ENCODE assay signal across 17 cellular contexts in genomic region chr2:143468341-143468888, GRCh38.
DNase-seq lines count a peak whose midpoint lies in the region; ATAC-seq and TF ChIP-seq lines count a peak whose summit lies in the region.
"Had no signal": no experiment of that assay in that cellular context is flagged by ENCODE, and none has a peak within 500 bp of the region (broad histone marks: within the 10 kb centered on the region; RNA-seq: fewer than 3 reads in every experiment).

No MANE protein-coding gene starts in this region.

- H4K91ac ChIP-seq in trophoblast cell (ENCODE audit: low read depth, low read length) = no peak overlapping the region

- peak; percentile 62 for ATAC-seq in GM18861 (IDR thresholded peaks at IDR 0.05; ENCODE audit: unreplicated experiment)
- peak; percentile 48 for ATAC-seq in GM19468 (IDR thresholded peaks at IDR 0.05; ENCODE audit: extremely low read depth, unreplicated experiment)
- ATAC-seq in HG03025 (IDR thresholded peaks at IDR 0.05; ENCODE audit: low FRiP score, unreplicated experiment) = peak; percentile 68
- ATAC-seq: gastroesophageal sphincter, right lobe of liver had no signal

- no peak overlapping the region for H3K9ac ChIP-seq in trophoblast cell (ENCODE audit: low read length)

- H3K4me1 Mint-ChIP-seq in activated CD4-positive, alpha-beta memory T cell treated with anti-CD3 and anti-CD28 coated beads, Interleukin-2, amount 10 ng/mL, durations not matched to agents 7 days and 5 days = peaks cover 26% of the 10 kb centered on the region

- no peak overlapping the region for H2BK5ac ChIP-seq in trophoblast cell (ENCODE audit: low read depth, low read length, poor library complexity)

- H2BK120ac ChIP-seq in trophoblast cell (ENCODE audit: insufficient read depth, low read length, poor library complexity) = no peak overlapping the region

- no peak overlapping the region for H3K4me3 Mint-ChIP-seq in activated CD4-positive, alpha-beta memory T cell treated with anti-CD3 and anti-CD28 coated beads, Interleukin-2, amount 10 ng/mL, durations not matched to agents 7 days and 5 days

- H3K9me3 ChIP-seq in BE2C (no peaks in the 10 kb centered on the region), trophoblast cell (ENCODE audit: insufficient read depth, low read depth, low read length) (no peaks in the 10 kb centered on the region)
- H3K9me3 ChIP-seq: gastroesophageal sphincter, right lobe of liver had no signal

- TF ChIP-seq CTCF in BE2C (IDR thresholded peaks at IDR 0.05; ENCODE audit: low read depth, low read length) = no peak

- H3K9me3 Mint-ChIP-seq in activated CD4-positive, alpha-beta memory T cell treated with anti-CD3 and anti-CD28 coated beads, Interleukin-2, amount 10 ng/mL, durations not matched to agents 7 days and 5 days = no peaks in the 10 kb centered on the region

- H2BK12ac ChIP-seq in trophoblast cell (ENCODE audit: low read length) = no peak overlapping the region

- H3K27ac Mint-ChIP-seq in activated CD4-positive, alpha-beta memory T cell treated with anti-CD3 and anti-CD28 coated beads, Interleukin-2, amount 10 ng/mL, durations not matched to agents 7 days and 5 days = peak overlapping the region; percentile 7

- H3K18ac ChIP-seq in trophoblast cell (ENCODE audit: low read length) = no peak overlapping the region

- H3K14ac ChIP-seq in trophoblast cell (ENCODE audit: low read length) = no peak overlapping the region

- no peak overlapping the region for H3K27ac ChIP-seq in trophoblast cell (ENCODE audit: low read depth, low read length)
- H3K27ac ChIP-seq: gastroesophageal sphincter, HL-60, right lobe of liver had no signal

- no peak overlapping the region for H4K8ac ChIP-seq in trophoblast cell (ENCODE audit: low read depth, low read length)

- H3K36me3 Mint-ChIP-seq in activated CD4-positive, alpha-beta memory T cell treated with anti-CD3 and anti-CD28 coated beads, Interleukin-2, amount 10 ng/mL, durations not matched to agents 7 days and 5 days (ENCODE audit: low read depth) = peaks cover 26% of the 10 kb centered on the region

- no peak overlapping the region for H3K4me2 ChIP-seq in trophoblast cell (ENCODE audit: low read length)

- no peak for TF ChIP-seq POLR2A in erythroblast (IDR thresholded peaks at IDR 0.05; ENCODE audit: low read length)

- no peaks in the 10 kb centered on the region for H3K27me3 Mint-ChIP-seq in activated CD4-positive, alpha-beta memory T cell treated with anti-CD3 and anti-CD28 coated beads, Interleukin-2, amount 10 ng/mL, durations not matched to agents 7 days and 5 days

- H3K36me3 ChIP-seq in BE2C (no peaks in the 10 kb centered on the region), trophoblast cell (ENCODE audit: control insufficient read depth in 1 of 2, insufficient read depth in 2 of 2, low read length in 2 of 2) (no peaks in the 10 kb centered on the region)
- H3K36me3 ChIP-seq: gastroesophageal sphincter, right lobe of liver had no signal

- H2AFZ ChIP-seq in trophoblast cell (ENCODE audit: insufficient read depth, low read length, poor library complexity) = no peak overlapping the region

- no peak overlapping the region for H3K23ac ChIP-seq in trophoblast cell (ENCODE audit: low read length)

- H3K79me2 ChIP-seq in trophoblast cell (ENCODE audit: control insufficient read depth, insufficient read depth, low read length, poor library complexity) = no peaks in the 10 kb centered on the region

- H3K4me1 ChIP-seq in BE2C = no peaks in the 10 kb centered on the region
- no peaks in the 10 kb centered on the region for H3K4me1 ChIP-seq in trophoblast cell (ENCODE audit: control insufficient read depth in 1 of 2, insufficient read depth in 2 of 2, low read length in 2 of 2)
- H3K4me1 ChIP-seq: right lobe of liver had no signal

- DNase-seq in activated CD4-positive, alpha-beta memory T cell treated with anti-CD3 and anti-CD28 coated beads, Interleukin-2, amount 10 ng/mL, durations not matched to agents 7 days and 5 days = no peak
- no peak for DNase-seq in erythroblast (lab: John Stamatoyannopoulos, UW)
- no peak for DNase-seq in superior temporal gyrus (ENCODE audit: extremely low spot score)
- DNase-seq in BE2C = no peak
- no peak for DNase-seq in trophoblast cell
- DNase-seq: activated CD8-positive, alpha-beta memory T cell treated with anti-CD3 and anti-CD28 coated beads for 24 hours; central memory CD4-positive, alpha-beta T cell; mesendoderm; NCI-H1694; right lobe of liver; SIG-M5; stimulated activated CD8-positive, alpha-beta memory T cell treated with anti-CD3 and anti-CD28 coated beads, Interleukin-4, amount 100 ng/mL, for 48 hours had no signal

- no peaks in the 10 kb centered on the region for H3K27me3 ChIP-seq in BE2C
- H3K27me3 ChIP-seq in trophoblast cell (ENCODE audit: insufficient read depth, low read length) = no peaks in the 10 kb centered on the region
- H3K27me3 ChIP-seq: gastroesophageal sphincter, right lobe of liver had no signal

- H4K12ac ChIP-seq in trophoblast cell (ENCODE audit: low read depth, low read length) = no peak overlapping the region

- POLR2A ChIA-PET in activated CD4-positive, alpha-beta memory T cell treated with anti-CD3 and anti-CD28 coated beads, Interleukin-2, amount 10 ng/mL, durations not matched to agents 7 days and 5 days (lab: Charles Lee) = interaction anchor here (0.8 to 1.0 kb wide), 2 partner anchors 15 to 232 kb away, joined by 4 read pairs; no protein-coding TSS in a partner anchor

- H2AK5ac ChIP-seq in trophoblast cell (ENCODE audit: low read length) = no peak overlapping the region

- H3K4me3 ChIP-seq in BE2C (ENCODE audit: low read depth, low read length) = no peak overlapping the region
- H3K4me3 ChIP-seq in trophoblast cell (ENCODE audit: low read depth, low read length) = no peak overlapping the region
- H3K4me3 ChIP-seq: gastroesophageal sphincter, right lobe of liver had no signal

- no peaks in the 10 kb centered on the region for H3K79me1 ChIP-seq in trophoblast cell (ENCODE audit: low read length)

- no peak overlapping the region for H3K4ac ChIP-seq in trophoblast cell (ENCODE audit: low read depth, low read length)

- CTCF ChIA-PET in activated CD4-positive, alpha-beta memory T cell treated with anti-CD3 and anti-CD28 coated beads, Interleukin-2, amount 10 ng/mL, durations not matched to agents 7 days and 5 days (lab: Charles Lee) = no interaction called here
